2 cellular contexts compared by ENCODE assay signal in genomic region chr1:28652450-28652849, GRCh38.
TF ChIP-seq lines count a peak whose summit lies in the region.

No MANE protein-coding gene starts in this region.

TF ChIP-seq in K562, 482 proteins besides CTCF, POLR2A, EP300 and RAD21:
- TF ChIP-seq CEBPB (tag; IDR thresholded peaks at IDR 0.05) (0 out of 2 replicates have a peak, but pooled peaks have one; percentile 30), ZNF121 (CRISPR knock-in tag; conservative IDR thresholded peaks at IDR 0.05) (0 out of 2 replicates have a peak, but pooled peaks have one; percentile 11)

TF ChIP-seq in liver, 16 proteins besides CTCF, POLR2A, EP300 and RAD21:
- peak; percentile 92 to 96 for TF ChIP-seq HNF4A (conservative IDR thresholded peaks at IDR 0.05)
- TF ChIP-seq HNF4G (IDR thresholded peaks at IDR 0.05), result peak; percentile 79
- TF ChIP-seq SP1 (IDR thresholded peaks at IDR 0.05), result peak; percentile 35
- peak in 1 of 2 donors; percentile 36 for TF ChIP-seq RXRA (IDR thresholded peaks at IDR 0.05)
